Comparison of ENCODE assay signal across 8 cellular contexts in the genomic region with DNA sequence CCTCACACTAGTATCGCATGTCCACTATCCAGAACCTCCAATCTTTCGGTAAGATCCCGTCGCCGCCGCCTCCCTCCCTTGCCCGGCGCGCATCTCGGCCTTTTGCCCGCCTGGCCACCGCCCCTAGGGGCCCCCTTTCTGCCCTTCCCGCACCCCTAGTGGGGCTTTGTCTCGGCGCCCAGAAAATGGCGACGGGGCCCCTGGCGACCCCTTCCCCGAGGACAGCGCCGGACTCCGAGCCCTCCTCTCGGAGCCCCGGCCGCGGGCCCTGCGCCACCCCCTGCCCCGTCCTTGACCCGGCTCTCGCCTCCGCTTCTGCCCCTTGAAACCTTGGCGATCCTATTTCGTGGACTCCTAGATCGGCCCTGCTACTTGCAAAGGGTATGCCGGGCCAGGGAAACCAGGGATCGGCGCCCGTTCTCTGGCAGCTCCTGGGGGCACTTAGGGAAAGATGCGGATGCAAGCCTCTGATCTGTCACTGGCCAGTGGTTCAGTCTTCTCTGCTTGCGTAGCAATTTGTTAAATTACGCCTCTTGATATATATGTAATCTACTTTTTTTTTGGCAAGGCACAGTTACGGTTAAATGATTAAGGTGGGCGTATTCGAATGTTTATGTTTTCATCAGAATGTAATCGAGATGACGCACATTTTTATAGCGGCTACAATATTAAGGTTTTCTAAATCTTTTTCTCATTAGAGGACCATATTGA. TPM values are rescaled to one million over a fixed set of nuclear protein-coding genes. Genes with fewer than 3 reads are reported as not detected.
DNase-seq lines count a peak whose midpoint lies in the region; ATAC-seq, FAIRE-seq and TF ChIP-seq lines count a peak whose summit lies in the region.

No MANE protein-coding gene starts in this region.

- H3K4me3 ChIP-seq in NT2/D1 (ENCODE audit: insufficient read length, low read depth): peak overlapping the region; percentile 83
- H3K4me3 ChIP-seq in right atrium auricular region: peak overlapping the region; percentile 73 to 81

- peak overlapping the region; percentile 73 for H3K27ac ChIP-seq in 22Rv1
- H3K27ac ChIP-seq in right atrium auricular region: peak overlapping the region; percentile 95 to 99

- H3K4me1 Mint-ChIP-seq in progenitor cell of endocrine pancreas (ENCODE audit: low read depth): peaks cover 24% of the 10 kb centered on the region

- peaks cover 44% of the 10 kb centered on the region for H3K36me3 ChIP-seq in NT2/D1 (ENCODE audit: insufficient read depth, insufficient read length, low read length)
- H3K36me3 ChIP-seq in right atrium auricular region: peaks cover 43% of the 10 kb centered on the region

- H3K9me3 ChIP-seq in NT2/D1 (ENCODE audit: insufficient read depth, low read length) (no peaks in the 10 kb centered on the region), right atrium auricular region (no peaks in the 10 kb centered on the region)

- H3K27me3 Mint-ChIP-seq in progenitor cell of endocrine pancreas: no peaks in the 10 kb centered on the region

- no peak for FAIRE-seq in GM12892 (lab: Jason Lieb, UNC)

- H3K9me3 Mint-ChIP-seq in progenitor cell of endocrine pancreas (ENCODE audit: low read depth): no peaks in the 10 kb centered on the region

- no peaks in the 10 kb centered on the region for H3K4me1 ChIP-seq in NT2/D1 (ENCODE audit: insufficient read depth, insufficient read length)
- H3K4me1 ChIP-seq in right atrium auricular region: peaks cover 0 to 46% of the 10 kb centered on the region in 2 donors

- peak; percentile 29 for ATAC-seq in HG02852 (IDR thresholded peaks at IDR 0.05; ENCODE audit: unreplicated experiment)

- H3K9ac ChIP-seq in NT2/D1 (ENCODE audit: insufficient read length, low read depth): peak overlapping the region; percentile 94

- peaks cover 19% of the 10 kb centered on the region for H3K36me3 Mint-ChIP-seq in progenitor cell of endocrine pancreas (ENCODE audit: insufficient read depth)

- no peak for TF ChIP-seq POLR2A in GM12892 (IDR thresholded peaks at IDR 0.05; ENCODE audit: low read depth, low read length)

- TF ChIP-seq CTCF in 22Rv1 (IDR thresholded peaks at IDR 0.05): no peak
- no peak for TF ChIP-seq CTCF in right atrium auricular region (IDR thresholded peaks at IDR 0.05)
- no peak for TF ChIP-seq CTCF in progenitor cell of endocrine pancreas (IDR thresholded peaks at IDR 0.05; ENCODE audit: unreplicated experiment)

- H3K27me3 ChIP-seq in NT2/D1 (ENCODE audit: insufficient read depth, insufficient read length) (no peaks in the 10 kb centered on the region), right atrium auricular region (no peaks in the 10 kb centered on the region)

- peak overlapping the region; percentile 100 for H3K27ac Mint-ChIP-seq in progenitor cell of endocrine pancreas

- DNase-seq in GM12892 (ENCODE audit: insufficient read length): peak; percentile 28
- no peak for DNase-seq in NT2/D1 (ENCODE audit: low read depth, low spot score)
- peak in 46 of 58 donors; percentile 8 to 75 (median 50) for DNase-seq in anterior cingulate cortex (lab: John Stamatoyannopoulos, UW)
- peak; percentile 65 for DNase-seq in right atrium auricular region (ENCODE audit: low spot score)
- DNase-seq in progenitor cell of endocrine pancreas (ENCODE audit: low spot score, unreplicated experiment): peak; percentile 33
- DNase-seq in ecto neural progenitor cell (ENCODE audit: low spot score): no peak

- H3K4me3 Mint-ChIP-seq in progenitor cell of endocrine pancreas (ENCODE audit: low read depth): peak overlapping the region; percentile 100

RNA-seq across cellular contexts. Expression of a gene that starts 0.6 kb away (rescaled TPM):
- 52.2 TPM for polyA plus RNA-seq in GM12892 (2012; ENCODE audit: missing spikeins)
- total RNA-seq in right atrium auricular region: 100 to 1,000 TPM in 1 of 2 donors, 10 to 100 TPM in 1; 63.9 to 131 TPM
- 103 and 105 TPM in 2 replicates for total RNA-seq in progenitor cell of endocrine pancreas

Comparison
In these comparisons a context has a peak if more than half of its experiments do, and no peak if none do; other contexts are left out.
1. DNase-seq: peak in GM12892 (single experiment), anterior cingulate cortex (46 of 58), right atrium auricular region (single experiment) and progenitor cell of endocrine pancreas (single experiment); none in NT2/D1 (single experiment) and ecto neural progenitor cell (single experiment).